8 cellular contexts compared by ENCODE assay signal in the genomic region with DNA sequence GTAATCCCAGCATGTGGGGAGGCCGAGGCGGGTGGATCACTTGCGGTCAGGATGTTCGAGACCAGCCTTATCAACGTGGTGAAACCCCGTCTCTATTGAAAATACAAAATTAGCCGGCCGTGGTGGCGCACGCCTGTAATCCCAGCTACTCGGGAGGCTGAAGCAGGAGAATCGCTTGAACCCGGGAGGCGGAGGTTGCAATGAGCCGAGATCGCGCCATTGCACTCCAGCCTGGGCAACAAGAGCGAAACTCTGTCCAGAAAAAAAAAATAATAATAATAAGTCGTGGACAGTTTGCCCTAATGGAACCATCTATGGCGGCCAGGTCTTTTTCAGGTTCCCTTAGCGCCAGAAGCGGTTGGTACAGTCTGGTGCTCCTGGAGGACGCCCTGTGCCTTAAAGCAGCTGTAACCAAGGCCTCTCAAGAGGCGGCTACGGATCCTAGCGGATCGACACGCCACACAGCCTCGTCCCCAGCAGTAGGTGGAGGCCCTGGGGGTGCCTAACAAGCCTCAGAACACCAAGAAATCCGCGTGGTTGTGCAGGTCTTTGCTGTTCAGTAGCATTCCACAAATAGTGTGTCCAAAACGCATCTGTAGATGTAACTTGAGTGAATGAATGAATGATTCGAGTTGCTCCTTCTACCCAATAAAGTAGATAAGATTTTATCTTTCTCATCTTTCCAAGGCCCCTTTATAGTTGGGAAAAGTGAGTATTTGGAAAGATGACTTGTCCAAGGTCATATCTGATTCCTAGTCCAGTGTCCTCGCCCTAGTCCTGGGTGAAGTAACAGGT. TPM values are rescaled to one million over a fixed set of nuclear protein-coding genes. Genes with fewer than 3 reads are reported as not detected.
DNase-seq lines count a peak whose midpoint lies in the region; ATAC-seq lines count a peak whose summit lies in the region.

No MANE protein-coding gene starts in this region.

- DNase-seq in activated T-cell treated with anti-CD3 and anti-CD28 coated beads, Interleukin-2, amount 50 U/mL, for 4 hours: no peak
- DNase-seq in activated T-cell treated with anti-CD3 and anti-CD28 coated beads, Interleukin-2, amount 50 U/mL, for 1 hour: no peak
- no peak for DNase-seq in activated naive CD8-positive, alpha-beta T cell treated with anti-CD3 and anti-CD28 coated beads for 36 hours
- DNase-seq in cerebellar nuclear complex (lab: John Stamatoyannopoulos, UW): no peak
- no peak for DNase-seq in UCSD-AML1 (lab: John Stamatoyannopoulos, UW; ENCODE audit: unreplicated experiment)
- DNase-seq in SKM-1 treated with dmso at 0.1 percent for 144 hours (lab: John Stamatoyannopoulos, UW; ENCODE audit: unreplicated experiment): no peak

- H3K4me1 ChIP-seq in iPS-18a (ENCODE audit: control insufficient read depth, low read depth, low read length): peaks cover 8% of the 10 kb centered on the region

- H3K27ac Mint-ChIP-seq in activated naive CD8-positive, alpha-beta T cell treated with anti-CD3 and anti-CD28 coated beads for 36 hours: peak overlapping the region; percentile 96
- H3K27ac Mint-ChIP-seq in stimulated activated naive CD8-positive, alpha-beta T cell treated with anti-CD3 and anti-CD28 coated beads, Interleukin-15, Interleukin-2, amounts not matched to agents 100 ng/mL and 50 ng/mL, for 24 hours: peak overlapping the region; percentile 99

- H3K4me3 Mint-ChIP-seq in activated T-cell treated with anti-CD3 and anti-CD28 coated beads, Interleukin-2, amount 50 U/mL, for 4 hours: peak overlapping the region; percentile 94
- peak overlapping the region; percentile 89 for H3K4me3 Mint-ChIP-seq in activated naive CD8-positive, alpha-beta T cell treated with anti-CD3 and anti-CD28 coated beads for 36 hours
- H3K4me3 Mint-ChIP-seq in stimulated activated naive CD8-positive, alpha-beta T cell treated with anti-CD3 and anti-CD28 coated beads, Interleukin-15, Interleukin-2, amounts not matched to agents 100 ng/mL and 50 ng/mL, for 24 hours: peak overlapping the region; percentile 96

- peaks cover 34% of the 10 kb centered on the region for H3K36me3 Mint-ChIP-seq in activated T-cell treated with anti-CD3 and anti-CD28 coated beads, Interleukin-2, amount 50 U/mL, for 4 hours (ENCODE audit: insufficient read depth)
- peaks cover 55% of the 10 kb centered on the region for H3K36me3 Mint-ChIP-seq in activated naive CD8-positive, alpha-beta T cell treated with anti-CD3 and anti-CD28 coated beads for 36 hours
- H3K36me3 Mint-ChIP-seq in stimulated activated naive CD8-positive, alpha-beta T cell treated with anti-CD3 and anti-CD28 coated beads, Interleukin-15, Interleukin-2, amounts not matched to agents 100 ng/mL and 50 ng/mL, for 24 hours (ENCODE audit: low read depth): peaks cover 61% of the 10 kb centered on the region

- no peaks in the 10 kb centered on the region for H3K27me3 ChIP-seq in iPS-18a (ENCODE audit: control insufficient read depth, insufficient read depth, low read length)

- H3K9ac ChIP-seq in iPS-18a (ENCODE audit: low read length): peak overlapping the region; percentile 92

- no peaks in the 10 kb centered on the region for H3K9me3 ChIP-seq in iPS-18a (ENCODE audit: control insufficient read depth, low read depth, low read length)

- H3K36me3 ChIP-seq in iPS-18a (ENCODE audit: control insufficient read depth, low read depth, low read length): peaks cover 35% of the 10 kb centered on the region

- ATAC-seq in activated T-cell treated with anti-CD3 and anti-CD28 coated beads, Interleukin-2, amount 50 U/mL, for 4 hours: no peak

- peaks cover 40% of the 10 kb centered on the region for H3K4me1 Mint-ChIP-seq in activated T-cell treated with anti-CD3 and anti-CD28 coated beads, Interleukin-2, amount 50 U/mL, for 4 hours (ENCODE audit: low read depth)
- H3K4me1 Mint-ChIP-seq in activated naive CD8-positive, alpha-beta T cell treated with anti-CD3 and anti-CD28 coated beads for 36 hours: peaks cover 47% of the 10 kb centered on the region
- peaks cover 61% of the 10 kb centered on the region for H3K4me1 Mint-ChIP-seq in stimulated activated naive CD8-positive, alpha-beta T cell treated with anti-CD3 and anti-CD28 coated beads, Interleukin-15, Interleukin-2, amounts not matched to agents 100 ng/mL and 50 ng/mL, for 24 hours (ENCODE audit: low read depth)

- no peaks in the 10 kb centered on the region for H3K27me3 Mint-ChIP-seq in activated T-cell treated with anti-CD3 and anti-CD28 coated beads, Interleukin-2, amount 50 U/mL, for 4 hours (ENCODE audit: low read depth)
- peaks cover 3% of the 10 kb centered on the region for H3K27me3 Mint-ChIP-seq in activated naive CD8-positive, alpha-beta T cell treated with anti-CD3 and anti-CD28 coated beads for 36 hours
- no peaks in the 10 kb centered on the region for H3K27me3 Mint-ChIP-seq in stimulated activated naive CD8-positive, alpha-beta T cell treated with anti-CD3 and anti-CD28 coated beads, Interleukin-15, Interleukin-2, amounts not matched to agents 100 ng/mL and 50 ng/mL, for 24 hours

- no peaks in the 10 kb centered on the region for H3K9me3 Mint-ChIP-seq in activated T-cell treated with anti-CD3 and anti-CD28 coated beads, Interleukin-2, amount 50 U/mL, for 4 hours
- H3K9me3 Mint-ChIP-seq in activated naive CD8-positive, alpha-beta T cell treated with anti-CD3 and anti-CD28 coated beads for 36 hours: peaks cover 1% of the 10 kb centered on the region
- H3K9me3 Mint-ChIP-seq in stimulated activated naive CD8-positive, alpha-beta T cell treated with anti-CD3 and anti-CD28 coated beads, Interleukin-15, Interleukin-2, amounts not matched to agents 100 ng/mL and 50 ng/mL, for 24 hours: no peaks in the 10 kb centered on the region

- H3K27ac ChIP-seq in iPS-18a (ENCODE audit: low read length): peak overlapping the region; percentile 89

- peak overlapping the region; percentile 95 for H3K4me3 ChIP-seq in iPS-18a (ENCODE audit: low read length)

RNA-seq across cellular contexts. Expression of gene PGAM1, which starts 1.0 kb away (rescaled TPM):
- total RNA-seq in activated T-cell treated with anti-CD3 and anti-CD28 coated beads, Interleukin-2, amount 50 U/mL, for 4 hours: 1,000 to 10,000 TPM; 1,128 to 1,173 (median 1,167) TPM
- total RNA-seq in activated naive CD8-positive, alpha-beta T cell treated with anti-CD3 and anti-CD28 coated beads for 36 hours: 100 to 1,000 TPM; 933 to 982 TPM

RNA-seq across cellular contexts. Expression of gene EXOSC1, which starts 18.8 kb away (rescaled TPM):
- total RNA-seq in activated T-cell treated with anti-CD3 and anti-CD28 coated beads, Interleukin-2, amount 50 U/mL, for 4 hours: 10 to 100 TPM; 60.3 to 72.2 (median 71.9) TPM
- total RNA-seq in activated naive CD8-positive, alpha-beta T cell treated with anti-CD3 and anti-CD28 coated beads for 36 hours: 10 to 100 TPM; 48.4 to 53.7 TPM

RNA-seq across cellular contexts. Expression of gene ZDHHC16, which starts 19.0 kb away (rescaled TPM):
- total RNA-seq in activated T-cell treated with anti-CD3 and anti-CD28 coated beads, Interleukin-2, amount 50 U/mL, for 4 hours: 10 to 100 TPM; 54.3 to 62.9 (median 59.6) TPM
- 10 to 100 TPM; 37.5 to 42.2 TPM for total RNA-seq in activated naive CD8-positive, alpha-beta T cell treated with anti-CD3 and anti-CD28 coated beads for 36 hours

RNA-seq across cellular contexts. Expression of gene RRP12, which starts 25.8 kb away (rescaled TPM):
- total RNA-seq in activated T-cell treated with anti-CD3 and anti-CD28 coated beads, Interleukin-2, amount 50 U/mL, for 4 hours: 100 to 1,000 TPM; 218 to 222 (median 218) TPM
- 10 to 100 TPM; 82.2 to 88.4 TPM for total RNA-seq in activated naive CD8-positive, alpha-beta T cell treated with anti-CD3 and anti-CD28 coated beads for 36 hours
